ENCODE assay signal across 14 cellular contexts in genomic region chr18:76988015-76988826, GRCh38.
DNase-seq lines count a peak whose midpoint lies in the region; ATAC-seq, FAIRE-seq and TF ChIP-seq lines count a peak whose summit lies in the region.
"Had no signal": no experiment of that assay in that cellular context is flagged by ENCODE, and none has a peak within 500 bp of the region (broad histone marks: within the 10 kb centered on the region; RNA-seq: fewer than 3 reads in every experiment).

No MANE protein-coding gene starts in this region.

- H3K27ac ChIP-seq in GM23338 (ENCODE audit: low read depth) (no peak overlapping the region), kidney (ENCODE audit: low read depth in 2 of 2, low read length in 2 of 2) (peak overlapping the region in 1 of 2 donors; percentile 11)
- H3K27ac ChIP-seq: SK-N-MC, thyroid gland had no signal

- peaks cover 23% of the 10 kb centered on the region for H3K4me1 Mint-ChIP-seq in GM23338
- peaks cover 25% of the 10 kb centered on the region for H3K4me1 Mint-ChIP-seq in central memory CD8-positive, alpha-beta T cell
- H3K4me1 Mint-ChIP-seq in T-helper 2 cell treated with Interferon-gamma antibody and Interleukin-4, amounts not matched to agents 5 μg/mL and 100 μg/mL, for 36 hours (ENCODE audit: low read depth): peaks cover 5% of the 10 kb centered on the region

- intact Hi-C loops in kidney (cut with DNase I) (no loop called here), sciatic nerve (cut with DNase I) (no loop called here)

- no peak for DNase-seq in GM23338 (ENCODE audit: low spot score)
- no peak for DNase-seq in central memory CD8-positive, alpha-beta T cell (ENCODE audit: low spot score in 2 of 2)
- peak; percentile 65 for DNase-seq in kidney
- DNase-seq in sciatic nerve (ENCODE audit: low spot score): no peak
- DNase-seq in T-helper 2 cell treated with Interferon-gamma antibody and Interleukin-4, amounts not matched to agents 5 μg/mL and 100 μg/mL, for 36 hours (ENCODE audit: low spot score): no peak
- no peak for DNase-seq in NCI-H1092 (lab: John Stamatoyannopoulos, UW)
- DNase-seq in NCI-H2081 treated with DMSO at 0.1 percent for 48 hours (lab: John Stamatoyannopoulos, UW): no peak
- DNase-seq in ACHN: no peak
- DNase-seq: activated naive CD4-positive, alpha-beta T cell treated with Interleukin-2 at 50 U/mL for 16 hours; DMS153; thyroid gland had no signal

- FAIRE-seq in kidney (lab: Jason Lieb, UNC): no peak
- FAIRE-seq: endometrium had no signal

- no peaks in the 10 kb centered on the region for H4K20me1 ChIP-seq in GM23338 (replicated peaks; ENCODE audit: insufficient read depth)

- peak overlapping the region in 1 of 2 donors; percentile 7 for H3K9ac ChIP-seq in kidney (ENCODE audit: low read length in 2 of 2)

- H3K36me3 Mint-ChIP-seq in GM23338 (ENCODE audit: low read depth): no peaks in the 10 kb centered on the region
- H3K36me3 Mint-ChIP-seq in central memory CD8-positive, alpha-beta T cell (ENCODE audit: insufficient read depth): peaks cover 15% of the 10 kb centered on the region
- no peaks in the 10 kb centered on the region for H3K36me3 Mint-ChIP-seq in T-helper 2 cell treated with Interferon-gamma antibody and Interleukin-4, amounts not matched to agents 5 μg/mL and 100 μg/mL, for 36 hours (ENCODE audit: low read depth)

- peak overlapping the region; percentile 43; the same call in 1 of the 2 replicates for H3K27ac Mint-ChIP-seq in GM23338
- peak overlapping the region; percentile 65 for H3K27ac Mint-ChIP-seq in central memory CD8-positive, alpha-beta T cell (ENCODE audit: low read depth)
- no peak overlapping the region for H3K27ac Mint-ChIP-seq in T-helper 2 cell treated with Interferon-gamma antibody and Interleukin-4, amounts not matched to agents 5 μg/mL and 100 μg/mL, for 36 hours

- H2AFZ ChIP-seq in GM23338: no peak overlapping the region

- H3K9me3 ChIP-seq in kidney (ENCODE audit: control insufficient read depth in 1 of 2, low read length in 2 of 2): no peaks in the 10 kb centered on the region
- H3K9me3 ChIP-seq: body of pancreas, thyroid gland had no signal

- H3K36me3 ChIP-seq in GM23338 (ENCODE audit: insufficient read depth): no peaks in the 10 kb centered on the region
- no peaks in the 10 kb centered on the region for H3K36me3 ChIP-seq in kidney (ENCODE audit: control insufficient read depth in 1 of 2, insufficient read depth in 2 of 2, low read length in 2 of 2)
- H3K36me3 ChIP-seq: thyroid gland had no signal

- H3K27me3 Mint-ChIP-seq in GM23338 (ENCODE audit: insufficient read depth, low read depth, poor library complexity): peaks cover 3% of the 10 kb centered on the region
- no peaks in the 10 kb centered on the region for H3K27me3 Mint-ChIP-seq in central memory CD8-positive, alpha-beta T cell
- peaks cover 3% of the 10 kb centered on the region for H3K27me3 Mint-ChIP-seq in T-helper 2 cell treated with Interferon-gamma antibody and Interleukin-4, amounts not matched to agents 5 μg/mL and 100 μg/mL, for 36 hours (ENCODE audit: low read depth)

- H3K27me3 ChIP-seq in GM23338 (ENCODE audit: insufficient read depth): no peaks in the 10 kb centered on the region
- H3K27me3 ChIP-seq: body of pancreas, thyroid gland had no signal

- no peaks in the 10 kb centered on the region for H3K4me1 ChIP-seq in GM23338 (ENCODE audit: insufficient read depth)
- peaks cover 0 to under 1% of the 10 kb centered on the region in 2 donors for H3K4me1 ChIP-seq in kidney (ENCODE audit: control insufficient read depth in 1 of 2, insufficient read depth in 1 of 2, low read depth in 1 of 2, low read length in 2 of 2)

- ATAC-seq in GM23338 (no peak; the same call in 2 of the 3 replicates), sciatic nerve (peak; percentile 64)
- no peak for ATAC-seq in central memory CD8-positive, alpha-beta T cell (replicated peaks; ENCODE audit: extremely low read depth, poor library complexity, severe bottlenecking)
- ATAC-seq: body of pancreas had no signal

- H3K9me2 ChIP-seq in GM23338 (ENCODE audit: insufficient read depth): no peaks in the 10 kb centered on the region

- no peaks in the 10 kb centered on the region for H3K79me2 ChIP-seq in GM23338 (replicated peaks; ENCODE audit: insufficient read depth)

- H3K4me3 Mint-ChIP-seq in GM23338: no peak overlapping the region
- H3K4me3 Mint-ChIP-seq in central memory CD8-positive, alpha-beta T cell: no peak overlapping the region
- H3K4me3 Mint-ChIP-seq in T-helper 2 cell treated with Interferon-gamma antibody and Interleukin-4, amounts not matched to agents 5 μg/mL and 100 μg/mL, for 36 hours: no peak overlapping the region

- TF ChIP-seq CTCF in GM23338 (conservative IDR thresholded peaks at IDR 0.05; ENCODE audit: low read depth in 2 of 2) (no peak), kidney (IDR thresholded peaks at IDR 0.05; ENCODE audit: borderline replicate concordance, extremely low read depth, insufficient read depth) (no peak)

- H3K4me3 ChIP-seq in GM23338 (no peak overlapping the region), kidney (ENCODE audit: low read length in 2 of 2) (peak overlapping the region in 1 of 2 donors; percentile 22)
- H3K4me3 ChIP-seq: body of pancreas, SK-N-MC, thyroid gland had no signal

- in situ Hi-C loops in ACHN (cut with HindIII; ENCODE audit: low pct_ligation_motif_present, low pct_unique_long_range_greater_than_20kb, low sequenced_read_pairs): no loop called here

- no peaks in the 10 kb centered on the region for H3F3A ChIP-seq in GM23338 (replicated peaks; ENCODE audit: low read depth)

- H3K9me3 Mint-ChIP-seq in GM23338: no peaks in the 10 kb centered on the region
- no peaks in the 10 kb centered on the region for H3K9me3 Mint-ChIP-seq in central memory CD8-positive, alpha-beta T cell
- H3K9me3 Mint-ChIP-seq in T-helper 2 cell treated with Interferon-gamma antibody and Interleukin-4, amounts not matched to agents 5 μg/mL and 100 μg/mL, for 36 hours: no peaks in the 10 kb centered on the region

- H3K4me2 ChIP-seq in GM23338: no peak overlapping the region

TF ChIP-seq in GM23338, 12 proteins besides CTCF, POLR2A, EP300 and RAD21 (continues in another document):
- no peak for TF ChIP-seq NANOG (IDR thresholded peaks at IDR 0.05; ENCODE audit: borderline replicate concordance)
- TF ChIP-seq ZNF462 (CRISPR knock-in tag; IDR thresholded peaks at IDR 0.05): no peak
- TF ChIP-seq STAT1 (IDR thresholded peaks at IDR 0.05; ENCODE audit: unreplicated experiment): no peak
